ENCODE assay signal across 29 cellular contexts in genomic region chr10:100693815-100694214, GRCh38. TPM values are rescaled to one million over a fixed set of nuclear protein-coding genes. Genes with fewer than 3 reads are reported as not detected.
"Had no signal": no experiment of that assay in that cellular context is flagged by ENCODE, and none has a peak within 500 bp of the region (broad histone marks: within the 10 kb centered on the region; RNA-seq: fewer than 3 reads in every experiment).

No MANE protein-coding gene starts in this region.

- H3K36me3 ChIP-seq: adrenal gland, Peyer's patch, SJSA1, WERI-Rb-1 had no signal

- H3K4me1 ChIP-seq: Peyer's patch, SJSA1 had no signal

- H3K4me3 ChIP-seq: adrenal gland, K562, Peyer's patch, SJSA1 had no signal

- DNase-seq: activated CD4-positive, alpha-beta memory T cell treated with anti-CD3 and anti-CD28 coated beads, Interleukin-2, amount 10 ng/mL, durations not matched to agents 7 days and 5 days; activated CD4-positive, alpha-beta T cell treated with anti-CD3 and anti-CD28 coated beads for 36 hours; activated CD4-positive, alpha-beta T cell treated with anti-CD3 and anti-CD28 coated beads, Interleukin-2, amount 50 U/mL, for 1 hour; activated gamma-delta T cell treated with Interleukin-2 at 50 U/mL for 16 hours; activated naive CD4-positive, alpha-beta T cell treated with anti-CD3 and anti-CD28 coated beads, Interleukin-2, amount 50 U/mL, for 16 hours; activated naive CD8-positive, alpha-beta T cell treated with anti-CD3 and anti-CD28 coated beads, Interleukin-2, amount 10 ng/mL, durations not matched to agents 7 days and 5 days; activated T-cell treated with anti-CD3 and anti-CD28 coated beads, Interleukin-2, amount 50 U/mL, for 72 hours; adrenal gland; anterior cingulate cortex; cerebellar nuclear complex; NCI-H1048; NCI-H146; NCI-H187 treated with DMSO at 0.1 percent for 48 hours; NCI-H2081 treated with DMSO at 0.1 percent for 48 hours; NCI-H446; NCI-H524; SHP77; T-helper 17 cell; T-helper 9 cell; WERI-Rb-1 had no signal

- H3K27me3 ChIP-seq: adrenal gland, Peyer's patch had no signal

- H3K27ac ChIP-seq: adrenal gland, Peyer's patch, RWPE1, SJSA1, WERI-Rb-1 had no signal

- H3K9me3 ChIP-seq: adrenal gland, Peyer's patch, SJSA1 had no signal

- ATAC-seq: activated CD4-positive, alpha-beta T cell treated with anti-CD3 and anti-CD28 coated beads for 36 hours; activated T-cell treated with anti-CD3 and anti-CD28 coated beads, Interleukin-2, amount 50 U/mL, for 72 hours; K562; SK-N-SH treated with all-trans-retinoic acid at 6 μM for 48 hours; T-helper 17 cell had no signal

RNA-seq across cellular contexts. Expression of gene PAX2, which starts 51.6 kb away (rescaled TPM):
- total RNA-seq: activated CD4-positive, alpha-beta memory T cell treated with anti-CD3 and anti-CD28 coated beads, Interleukin-2, amount 10 ng/mL, durations not matched to agents 7 days and 5 days; activated CD8-positive, alpha-beta memory T cell treated with anti-CD3 and anti-CD28 coated beads for 36 hours; activated naive CD8-positive, alpha-beta T cell treated with anti-CD3 and anti-CD28 coated beads, Interleukin-2, amount 10 ng/mL, durations not matched to agents 7 days and 5 days; cardiac septum; K562; LHCN-M2; MCF 10A; Peyer's patch; SJSA1; T-helper 17 cell had no signal
